ENCODE assay signal across 22 cellular contexts in the genomic region with DNA sequence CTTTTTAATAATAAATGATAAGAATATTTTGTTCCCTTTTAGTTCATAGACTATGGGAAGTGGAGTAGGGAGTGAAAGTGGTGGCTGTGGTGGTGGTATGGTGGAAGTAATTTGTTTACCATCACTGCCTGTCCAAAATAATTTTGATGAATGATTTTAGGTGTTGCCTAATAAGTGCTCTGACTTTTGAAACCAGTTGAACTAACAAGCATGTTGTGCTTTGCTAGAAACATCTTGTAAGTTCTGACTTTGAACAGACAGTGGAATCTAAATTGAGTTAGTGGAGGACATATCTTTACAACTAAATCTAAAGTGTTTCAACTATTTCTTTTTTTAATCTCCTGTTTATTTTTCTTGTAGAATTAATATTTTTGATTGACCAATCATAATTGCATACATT.
"Had no signal": no experiment of that assay in that cellular context is flagged by ENCODE, and none has a peak within 500 bp of the region (broad histone marks: within the 10 kb centered on the region; RNA-seq: fewer than 3 reads in every experiment).

No MANE protein-coding gene starts in this region.

- H3K9me3 Mint-ChIP-seq: activated B cell treated with CpG ODN at 0.5 μM for 24 hours; activated CD4-positive, alpha-beta T cell treated with anti-CD3 and anti-CD28 coated beads, Interleukin-2, amount 10 ng/mL, durations not matched to agents 24 days and 14 days; activated naive CD4-positive, alpha-beta T cell treated with anti-CD3 and anti-CD28 coated beads, Interleukin-2, amount 50 U/mL, for 72 hours; T-cell had no signal

- ATAC-seq: activated naive CD4-positive, alpha-beta T cell treated with anti-CD3 and anti-CD28 coated beads, Interleukin-2, amount 50 U/mL, for 72 hours; activated naive CD8-positive, alpha-beta T cell treated with anti-CD3 and anti-CD28 coated beads, Interleukin-2, amount 50 U/mL, for 24 hours; activated T-cell treated with anti-CD3 and anti-CD28 coated beads, Interleukin-2, amount 50 U/mL, for 4 hours; T-cell had no signal

- H3K27ac ChIP-seq: brain microvascular endothelial cell, KMS-11 had no signal

- H3K27me3 ChIP-seq: brain microvascular endothelial cell had no signal

- H3K27me3 Mint-ChIP-seq: activated B cell treated with CpG ODN at 0.5 μM for 24 hours; activated CD4-positive, alpha-beta T cell treated with anti-CD3 and anti-CD28 coated beads, Interleukin-2, amount 10 ng/mL, durations not matched to agents 24 days and 14 days; activated naive CD8-positive, alpha-beta T cell treated with anti-CD3 and anti-CD28 coated beads, Interleukin-2, amount 50 U/mL, for 24 hours; T-cell had no signal

- DNase-seq: activated B cell treated with CpG ODN at 0.5 μM for 24 hours; activated CD4-positive, alpha-beta T cell treated with anti-CD3 and anti-CD28 coated beads for 1 hour; activated CD4-positive, alpha-beta T cell treated with anti-CD3 and anti-CD28 coated beads, Interleukin-2, amount 10 ng/mL, durations not matched to agents 24 days and 14 days; activated CD4-positive, alpha-beta T cell treated with anti-CD3 and anti-CD28 coated beads, Interleukin-2, amount 50 U/mL, for 48 hours; activated CD8-positive, alpha-beta memory T cell treated with anti-CD3 and anti-CD28 coated beads for 24 hours; activated effector memory CD4-positive, alpha-beta T cell treated with anti-CD3 and anti-CD28 coated beads, Interleukin-2, amount 50 U/mL, for 16 hours; activated naive CD4-positive, alpha-beta T cell treated with Interleukin-2 at 50 U/mL for 16 hours; activated naive CD8-positive, alpha-beta T cell treated with anti-CD3 and anti-CD28 coated beads, Interleukin-2, amount 50 U/mL, for 24 hours; activated T-cell treated with anti-CD3 and anti-CD28 coated beads, Interleukin-2, amount 50 U/mL, for 4 hours; brain microvascular endothelial cell; NCI-H1105 treated with DMSO at 0.1 percent for 48 hours; NCI-H1436 treated with DMSO at 0.1 percent for 48 hours; NCI-H187; NCI-H2081; NCI-H510A treated with DMSO at 0.1 percent for 48 hours; NCI-H69; SIG-M5; T-cell; T-helper 2 cell; T1000 had no signal

- H3K36me3 ChIP-seq: brain microvascular endothelial cell had no signal

- H3K4me3 Mint-ChIP-seq: activated B cell treated with CpG ODN at 0.5 μM for 24 hours; activated CD4-positive, alpha-beta T cell treated with anti-CD3 and anti-CD28 coated beads, Interleukin-2, amount 10 ng/mL, durations not matched to agents 24 days and 14 days; activated naive CD8-positive, alpha-beta T cell treated with anti-CD3 and anti-CD28 coated beads, Interleukin-2, amount 50 U/mL, for 24 hours; activated T-cell treated with anti-CD3 and anti-CD28 coated beads, Interleukin-2, amount 50 U/mL, for 4 hours; T-cell had no signal

- H3K9ac ChIP-seq: KMS-11 had no signal

- H3K4me2 ChIP-seq: KMS-11 had no signal

- H3K27ac Mint-ChIP-seq: activated B cell treated with CpG ODN at 0.5 μM for 24 hours; activated CD4-positive, alpha-beta T cell treated with anti-CD3 and anti-CD28 coated beads, Interleukin-2, amount 10 ng/mL, durations not matched to agents 24 days and 14 days; activated naive CD4-positive, alpha-beta T cell treated with anti-CD3 and anti-CD28 coated beads, Interleukin-2, amount 50 U/mL, for 72 hours; activated naive CD8-positive, alpha-beta T cell treated with anti-CD3 and anti-CD28 coated beads, Interleukin-2, amount 50 U/mL, for 24 hours; T-cell had no signal
